Comparison of ENCODE assay signal across 9 cellular contexts in the genomic region with DNA sequence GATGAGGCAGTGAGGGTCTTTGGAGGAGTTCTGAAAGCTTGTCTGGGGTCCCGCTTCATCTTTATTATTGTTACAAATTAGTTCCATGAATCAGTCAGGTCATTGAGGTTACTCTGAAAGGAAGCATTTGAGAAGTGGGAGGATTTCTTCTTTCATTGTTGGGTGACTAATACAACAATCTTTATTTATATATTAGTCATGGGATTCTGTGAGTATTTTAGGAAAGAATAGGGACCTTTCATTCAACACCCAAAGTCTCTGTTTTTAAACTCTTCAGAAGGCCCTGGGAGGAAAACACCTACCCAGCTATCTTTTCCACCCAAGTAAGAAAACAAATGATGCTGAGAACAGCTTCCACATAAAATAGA.
A peak's percentile ranks its signal among the peaks of the same experiment; 100 is the strongest.
DNase-seq lines count a peak whose midpoint lies in the region; ATAC-seq, FAIRE-seq and TF ChIP-seq lines count a peak whose summit lies in the region.
"Had no signal": no experiment of that assay in that cellular context is flagged by ENCODE, and none has a peak within 500 bp of the region (broad histone marks: within the 10 kb centered on the region; RNA-seq: fewer than 3 reads in every experiment).

No MANE protein-coding gene starts in this region.

- peaks cover 0 to 8% (median 0%) of the 10 kb centered on the region in 5 experiments for H3K9me3 Mint-ChIP-seq in brain
- no peaks in the 10 kb centered on the region for H3K9me3 Mint-ChIP-seq in CD8-positive, alpha-beta memory T cell

- H3K4me3 ChIP-seq in right lobe of liver (no peak overlapping the region), hepatocyte (no peak overlapping the region)
- H3K4me3 ChIP-seq in CD8-positive, alpha-beta memory T cell (ENCODE audit: low read length) = no peak overlapping the region

- DNase-seq in AG08395 (ENCODE audit: low spot score) (peak; percentile 77), HTR-8/SVneo (ENCODE audit: insufficient read length, low spot score) (peak; percentile 18), right lobe of liver (no peak), NCI-H187 treated with DMSO at 0.1 percent for 48 hours (lab: John Stamatoyannopoulos, UW) (no peak), hepatocyte (ENCODE audit: low spot score) (no peak)
- DNase-seq in CD8-positive, alpha-beta memory T cell = no peak
- no peak for DNase-seq in activated CD4-positive, alpha-beta T cell treated with anti-CD3 and anti-CD28 coated beads for 48 hours
- DNase-seq: NCI-H510A treated with DMSO at 0.1 percent for 48 hours had no signal

- no peak overlapping the region for H3K4me2 ChIP-seq in hepatocyte

- intact Hi-C loops in right lobe of liver (cut with DNase I) = no loop called here

- WGBS in right lobe of liver (ENCODE audit: insufficient coverage, low coverage, low lambda C conversion rate, missing lambda C conversion rate) = 57% methylated on average over 1 of the region's 1 CpG
- WGBS in hepatocyte (ENCODE audit: low lambda C conversion rate, missing lambda C conversion rate) = 94% methylated on average over 1 of the region's 1 CpG

- no peak for FAIRE-seq in HTR-8/SVneo (lab: Jason Lieb, UNC)

- peak overlapping the region in 2 of 3 donors; percentile 6 to 25 for H3K27ac ChIP-seq in right lobe of liver
- H3K27ac ChIP-seq in CD8-positive, alpha-beta memory T cell (ENCODE audit: low read depth, low read length) = no peak overlapping the region
- no peak overlapping the region for H3K27ac ChIP-seq in hepatocyte

- H3K9me2 ChIP-seq in hepatocyte (replicated peaks; ENCODE audit: insufficient read depth) = no peaks in the 10 kb centered on the region

- POLR2A ChIA-PET in CD8-positive, alpha-beta memory T cell (lab: Charles Lee) = no interaction called here

- H3K36me3 Mint-ChIP-seq in brain = no peaks in the 10 kb centered on the region
- no peaks in the 10 kb centered on the region for H3K36me3 Mint-ChIP-seq in CD8-positive, alpha-beta memory T cell

- no peaks in the 10 kb centered on the region for H3K79me2 ChIP-seq in hepatocyte

- TF ChIP-seq POLR2A in right lobe of liver (IDR thresholded peaks at IDR 0.05) = no peak

- TF ChIP-seq CTCF in brain (conservative IDR thresholded peaks at IDR 0.05) (no peak), right lobe of liver (IDR thresholded peaks at IDR 0.05) (no peak), hepatocyte (IDR thresholded peaks at IDR 0.05; ENCODE audit: poor library complexity) (no peak)

- peaks cover 13% of the 10 kb centered on the region for H3K4me1 Mint-ChIP-seq in brain
- H3K4me1 Mint-ChIP-seq in CD8-positive, alpha-beta memory T cell = no peaks in the 10 kb centered on the region

- H3K27ac Mint-ChIP-seq in brain = peak overlapping the region in 3 of 5 experiments; percentile 33 to 88 (median 74)
- no peak overlapping the region for H3K27ac Mint-ChIP-seq in CD8-positive, alpha-beta memory T cell

- no peak overlapping the region for H3K4me3 Mint-ChIP-seq in brain
- no peak overlapping the region for H3K4me3 Mint-ChIP-seq in CD8-positive, alpha-beta memory T cell

- no peaks in the 10 kb centered on the region for H3K36me3 ChIP-seq in right lobe of liver
- H3K36me3 ChIP-seq in CD8-positive, alpha-beta memory T cell (ENCODE audit: insufficient read depth, low read length) = no peaks in the 10 kb centered on the region
- no peaks in the 10 kb centered on the region for H3K36me3 ChIP-seq in hepatocyte (replicated peaks; ENCODE audit: insufficient read depth, low read depth)

- peak in 1 of 4 donors; percentile 31 for ATAC-seq in right lobe of liver

- H4K20me1 ChIP-seq in hepatocyte (ENCODE audit: insufficient read depth, poor library complexity, severe bottlenecking) = no peaks in the 10 kb centered on the region

- H2AFZ ChIP-seq in hepatocyte = no peak overlapping the region

- CTCF ChIA-PET in CD8-positive, alpha-beta memory T cell (lab: Charles Lee) = no interaction called here

- H3K4me1 ChIP-seq in right lobe of liver (peaks cover 0 to 9% (median 0%) of the 10 kb centered on the region in 4 donors), hepatocyte (ENCODE audit: insufficient read depth) (no peaks in the 10 kb centered on the region)
- H3K4me1 ChIP-seq in CD8-positive, alpha-beta memory T cell (ENCODE audit: insufficient read depth, low read length) = no peaks in the 10 kb centered on the region

- no peaks in the 10 kb centered on the region for H3K27me3 Mint-ChIP-seq in brain
- peaks cover 0 to 12% of the 10 kb centered on the region in 2 donors for H3K27me3 Mint-ChIP-seq in CD8-positive, alpha-beta memory T cell

- H3K27me3 ChIP-seq in right lobe of liver (no peaks in the 10 kb centered on the region), hepatocyte (no peaks in the 10 kb centered on the region)
- H3K27me3 ChIP-seq in CD8-positive, alpha-beta memory T cell (ENCODE audit: insufficient read depth, low read length, poor library complexity, severe bottlenecking) = no peaks in the 10 kb centered on the region

- H3K9me3 ChIP-seq in right lobe of liver = no peaks in the 10 kb centered on the region
- no peaks in the 10 kb centered on the region for H3K9me3 ChIP-seq in CD8-positive, alpha-beta memory T cell (ENCODE audit: low read length)
- H3K9me3 ChIP-seq in hepatocyte (ENCODE audit: low read depth) = no peaks in the 10 kb centered on the region

Comparison
In these comparisons a context has a peak if more than half of its experiments do, and no peak if none do; other contexts are left out.
1. DNase-seq: peak in AG08395 (single experiment) and HTR-8/SVneo (single experiment); none in right lobe of liver (0 of 3), CD8-positive, alpha-beta memory T cell (0 of 5), NCI-H187 treated with DMSO at 0.1 percent for 48 hours (single experiment), hepatocyte (single experiment) and activated CD4-positive, alpha-beta T cell treated with anti-CD3 and anti-CD28 coated beads for 48 hours (single experiment).
2. H3K27ac Mint-ChIP-seq: peak in brain (3 of 5); none in CD8-positive, alpha-beta memory T cell (0 of 8).
3. H3K27ac ChIP-seq: peak in right lobe of liver (2 of 3); none in CD8-positive, alpha-beta memory T cell (single experiment) and hepatocyte (single experiment).